Comparison of ENCODE assay signal across 1 cellular context in the genomic region with DNA sequence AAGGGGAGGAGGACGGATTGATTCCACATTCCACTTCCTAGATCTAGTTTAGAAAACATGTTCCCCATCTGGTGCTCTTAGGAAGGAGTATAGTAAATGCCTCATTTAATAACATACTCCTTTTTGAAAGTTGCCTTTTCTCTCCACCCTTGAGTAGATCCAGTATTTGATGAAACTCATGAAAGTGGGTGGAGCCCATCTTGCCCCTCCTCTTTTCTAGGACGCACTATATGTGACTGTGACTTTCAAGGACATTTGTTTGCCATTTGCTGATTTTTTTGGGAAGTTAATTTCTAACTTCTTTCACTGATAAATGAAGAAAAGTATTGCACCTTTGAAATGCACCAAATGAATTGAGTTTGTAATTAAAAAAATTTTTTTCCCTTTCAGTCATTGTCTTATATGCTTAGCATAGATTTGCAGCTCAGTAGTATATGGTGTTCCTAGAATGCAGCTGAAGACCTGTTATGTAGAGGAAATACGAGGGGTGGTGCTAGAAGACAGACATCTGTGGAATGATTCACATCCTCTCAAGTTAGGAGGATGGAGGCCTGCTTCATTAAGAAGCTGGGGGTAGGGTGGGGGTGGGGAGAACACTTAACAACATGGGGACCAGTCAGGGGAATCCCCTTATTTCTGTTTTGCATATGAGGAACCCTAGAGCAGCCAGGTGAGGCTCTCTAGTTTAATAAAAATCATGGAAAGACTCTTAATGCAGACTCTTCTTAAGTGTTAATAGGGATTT.
TF ChIP-seq lines count a peak whose summit lies in the region.

No MANE protein-coding gene starts in this region.

TF ChIP-seq in GM12878, 131 proteins besides CTCF, POLR2A, EP300 and RAD21:
- 0 out of 3 replicates have a peak, but pooled peaks have one; percentile 27 for TF ChIP-seq POU2F2 (IDR thresholded peaks at IDR 0.05; ENCODE audit: borderline replicate concordance, low read depth, low read length)
- 0 out of 2 replicates have a peak, but pooled peaks have one; percentile 15 for TF ChIP-seq YY1 (IDR thresholded peaks at IDR 0.05; ENCODE audit: low read depth, low read length)
